1 cellular context compared by ENCODE assay signal in the genomic region with DNA sequence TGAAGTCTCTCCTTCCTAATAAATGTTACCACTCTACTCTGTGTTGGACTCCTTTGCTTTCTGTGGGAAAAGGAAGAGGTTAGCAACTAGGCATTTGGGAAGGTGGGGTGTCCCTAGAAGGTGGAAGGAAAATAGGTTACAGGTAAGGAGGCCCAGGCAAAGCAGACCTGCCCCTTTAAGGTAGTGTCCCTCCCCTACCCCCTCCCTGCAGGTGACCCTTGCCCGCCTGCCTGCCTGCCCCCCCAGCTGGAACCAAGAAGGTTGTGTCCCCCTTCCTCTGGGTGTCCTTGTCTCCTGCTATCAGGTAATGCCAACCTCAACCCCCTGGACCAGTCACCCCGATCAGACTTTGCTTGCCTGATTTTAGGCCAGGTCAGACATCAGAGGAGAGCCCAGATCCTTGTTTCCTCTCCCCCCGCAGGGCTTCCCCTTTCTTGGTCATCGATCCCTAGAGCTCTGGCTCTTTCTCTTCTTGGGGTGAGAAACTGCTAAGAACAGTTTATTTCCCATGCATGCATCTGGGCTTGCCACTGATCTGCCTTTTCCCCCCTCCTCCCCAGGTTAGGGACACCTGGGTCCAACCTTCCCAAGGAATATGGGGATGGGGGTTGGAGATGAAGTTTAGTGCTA.
TF ChIP-seq lines count a peak whose summit lies in the region.

A gene with protein sequence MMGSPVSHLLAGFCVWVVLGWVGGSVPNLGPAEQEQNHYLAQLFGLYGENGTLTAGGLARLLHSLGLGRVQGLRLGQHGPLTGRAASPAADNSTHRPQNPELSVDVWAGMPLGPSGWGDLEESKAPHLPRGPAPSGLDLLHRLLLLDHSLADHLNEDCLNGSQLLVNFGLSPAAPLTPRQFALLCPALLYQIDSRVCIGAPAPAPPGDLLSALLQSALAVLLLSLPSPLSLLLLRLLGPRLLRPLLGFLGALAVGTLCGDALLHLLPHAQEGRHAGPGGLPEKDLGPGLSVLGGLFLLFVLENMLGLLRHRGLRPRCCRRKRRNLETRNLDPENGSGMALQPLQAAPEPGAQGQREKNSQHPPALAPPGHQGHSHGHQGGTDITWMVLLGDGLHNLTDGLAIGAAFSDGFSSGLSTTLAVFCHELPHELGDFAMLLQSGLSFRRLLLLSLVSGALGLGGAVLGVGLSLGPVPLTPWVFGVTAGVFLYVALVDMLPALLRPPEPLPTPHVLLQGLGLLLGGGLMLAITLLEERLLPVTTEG (plus strand): TSS at position 233 of the 630 bp plus-strand sequence. CDS start 1,224 bp downstream, outside the sequence.

TF ChIP-seq in HEK293, 187 proteins besides CTCF, POLR2A, EP300 and RAD21 (continued from another document):
- TF ChIP-seq ZBTB17 (tag by site-specific recombination; IDR thresholded peaks at IDR 0.05) (peak; percentile 55; the same call in 1 of the 2 replicates), ATF2 (tag by site-specific recombination; IDR thresholded peaks at IDR 0.05; ENCODE audit: low read depth) (no peak)
TF ChIP-seq in HEK293: peak in this region for 2.
